11 cellular contexts compared by ENCODE assay signal in the genomic region with DNA sequence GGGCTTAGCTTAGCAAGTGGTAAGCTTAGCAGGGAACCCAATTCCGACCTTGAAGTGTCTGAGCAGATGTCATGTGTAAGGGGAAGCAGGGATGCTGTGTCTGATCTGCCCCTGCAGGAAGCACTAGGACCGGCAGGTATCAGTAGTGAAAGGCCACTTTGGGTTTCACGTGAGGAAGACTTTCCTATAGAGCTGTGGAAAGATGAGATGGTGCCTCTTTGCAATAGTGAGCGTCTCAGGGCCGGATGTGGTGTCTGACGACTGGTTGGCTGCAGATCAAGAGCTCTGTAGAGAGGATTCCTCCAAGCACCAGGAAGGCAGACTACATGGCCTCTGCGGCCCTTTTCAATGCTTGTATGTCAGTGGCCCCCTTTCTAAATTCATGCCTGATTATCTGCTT.
DNase-seq lines count a peak whose midpoint lies in the region; ATAC-seq and TF ChIP-seq lines count a peak whose summit lies in the region.
"Had no signal": no experiment of that assay in that cellular context is flagged by ENCODE, and none has a peak within 500 bp of the region (broad histone marks: within the 10 kb centered on the region; RNA-seq: fewer than 3 reads in every experiment).

No MANE protein-coding gene starts in this region.

- H3K4me3 Mint-ChIP-seq in activated T-cell treated with anti-CD3 and anti-CD28 coated beads, Interleukin-2, amount 50 U/mL, for 72 hours = no peak overlapping the region
- H3K4me3 Mint-ChIP-seq: naive thymus-derived CD8-positive, alpha-beta T cell had no signal

- peaks cover 5 to 9% of the 10 kb centered on the region in 2 donors for H3K36me3 Mint-ChIP-seq in activated T-cell treated with anti-CD3 and anti-CD28 coated beads, Interleukin-2, amount 50 U/mL, for 72 hours (ENCODE audit: insufficient read depth in 2 of 2)

- H3K4me3 ChIP-seq in OCI-LY7 (ENCODE audit: low read depth, low read length, poor library complexity, severe bottlenecking) = no peak overlapping the region
- no peak overlapping the region for H3K4me3 ChIP-seq in smooth muscle cell
- H3K4me3 ChIP-seq: skin epidermis had no signal

- H4K20me1 ChIP-seq in OCI-LY7 (ENCODE audit: insufficient read depth, low read length) (no peaks in the 10 kb centered on the region), smooth muscle cell (ENCODE audit: low read depth) (no peaks in the 10 kb centered on the region)

- no peak overlapping the region for H3K27ac Mint-ChIP-seq in activated T-cell treated with anti-CD3 and anti-CD28 coated beads, Interleukin-2, amount 50 U/mL, for 72 hours

- H3K9me2 ChIP-seq in OCI-LY7 (ENCODE audit: insufficient read depth, low read length) = no peaks in the 10 kb centered on the region

- H3K36me3 ChIP-seq in OCI-LY7 (ENCODE audit: insufficient read depth, low read length) = no peaks in the 10 kb centered on the region
- no peaks in the 10 kb centered on the region for H3K36me3 ChIP-seq in smooth muscle cell (ENCODE audit: low read depth)

- 95% methylated on average over 7 of the region's 7 CpGs for WGBS in smooth muscle cell (ENCODE audit: low lambda C conversion rate)

- H3K4me1 ChIP-seq in OCI-LY7 (ENCODE audit: insufficient read depth, low read length, poor library complexity, severe bottlenecking) (no peaks in the 10 kb centered on the region), smooth muscle cell (ENCODE audit: low read depth) (peaks cover 14% of the 10 kb centered on the region)

- ATAC-seq in activated T-cell treated with anti-CD3 and anti-CD28 coated beads, Interleukin-2, amount 50 U/mL, for 72 hours (replicated peaks in 1 of 2) = peak; percentile 58 to 90
- ATAC-seq in GM18873 (IDR thresholded peaks at IDR 0.05; ENCODE audit: low FRiP score, unreplicated experiment) = no peak

- TF ChIP-seq CTCF in OCI-LY7 (conservative IDR thresholded peaks at IDR 0.05; ENCODE audit: low read length) = no peak
- TF ChIP-seq CTCF in smooth muscle cell (IDR thresholded peaks at IDR 0.05; ENCODE audit: borderline replicate concordance, insufficient read depth, poor library complexity, severe bottlenecking) = no peak

- H3K79me2 ChIP-seq in OCI-LY7 (ENCODE audit: insufficient read depth, low read depth, low read length) (no peaks in the 10 kb centered on the region), smooth muscle cell (ENCODE audit: low read depth) (no peaks in the 10 kb centered on the region)

- no TSS peak for BruUV-seq in OCI-LY7 (replicated peaks; lab: Mats Ljungman, UMichigan)

- H3K4me2 ChIP-seq in OCI-LY7 (ENCODE audit: low read length) (no peak overlapping the region), smooth muscle cell (peak overlapping the region; percentile 74)

- H3K9me3 Mint-ChIP-seq in activated T-cell treated with anti-CD3 and anti-CD28 coated beads, Interleukin-2, amount 50 U/mL, for 72 hours = peaks cover 0 to 3% of the 10 kb centered on the region in 2 donors

- H3K27me3 Mint-ChIP-seq in activated T-cell treated with anti-CD3 and anti-CD28 coated beads, Interleukin-2, amount 50 U/mL, for 72 hours (ENCODE audit: low read depth) = peaks cover 29% of the 10 kb centered on the region

- DNase-seq in DMS53 (lab: John Stamatoyannopoulos, UW) (peak; percentile 4), DMS53 treated with DMSO at 0.1 percent for 48 hours (lab: John Stamatoyannopoulos, UW; ENCODE audit: unreplicated experiment) (no peak), OCI-LY7 (ENCODE audit: low spot score) (peak; percentile 3), smooth muscle cell (lab: John Stamatoyannopoulos, UW; ENCODE audit: unreplicated experiment) (no peak), HPDE6-E6E7 (ENCODE audit: extremely low spot score) (no peak), SHP77 (lab: John Stamatoyannopoulos, UW) (no peak)
- DNase-seq in activated T-cell treated with anti-CD3 and anti-CD28 coated beads, Interleukin-2, amount 50 U/mL, for 72 hours = peak; percentile 4 to 27
- DNase-seq: NCI-H446 treated with DMSO at 0.1 percent for 48 hours had no signal

- H3K9me3 ChIP-seq in OCI-LY7 (ENCODE audit: low read length) (no peaks in the 10 kb centered on the region), smooth muscle cell (replicated peaks; ENCODE audit: low read depth) (no peaks in the 10 kb centered on the region)

- POLR2A ChIA-PET in OCI-LY7 (lab: Charles Lee) = interaction anchor here (0.5 kb wide), 1 partner anchor 170 kb away, joined by 3 read pairs; no protein-coding TSS in a partner anchor

- H2AFZ ChIP-seq in OCI-LY7 (ENCODE audit: low read length) = no peak overlapping the region
- no peak overlapping the region for H2AFZ ChIP-seq in smooth muscle cell (ENCODE audit: low read depth)

- peaks cover 22% of the 10 kb centered on the region for H3F3A ChIP-seq in smooth muscle cell (ENCODE audit: low read depth)

- H3K27ac ChIP-seq in OCI-LY7 (ENCODE audit: low read depth, low read length, poor library complexity, severe bottlenecking) (no peak overlapping the region), smooth muscle cell (ENCODE audit: low read depth) (peak overlapping the region; percentile 99)

- intact Hi-C loops in OCI-LY7 (cut with micrococcal nuclease; ENCODE audit: unreplicated experiment) = no loop called here

- H3K27me3 ChIP-seq in smooth muscle cell (ENCODE audit: low read depth) = no peaks in the 10 kb centered on the region

- peaks cover 12% of the 10 kb centered on the region for H3K4me1 Mint-ChIP-seq in activated T-cell treated with anti-CD3 and anti-CD28 coated beads, Interleukin-2, amount 50 U/mL, for 72 hours (ENCODE audit: low read depth)

- CTCF ChIA-PET in OCI-LY7 (lab: Charles Lee; ENCODE audit: unreplicated experiment) = no interaction called here

- no peak overlapping the region for H3K9ac ChIP-seq in smooth muscle cell (ENCODE audit: low read depth)

Comparison
In these comparisons a context has a peak if more than half of its experiments do, and no peak if none do; other contexts are left out.
1. DNase-seq: peak in DMS53 (single experiment), OCI-LY7 (single experiment) and activated T-cell treated with anti-CD3 and anti-CD28 coated beads, Interleukin-2, amount 50 U/mL, for 72 hours (2 of 2); none in DMS53 treated with DMSO at 0.1 percent for 48 hours (single experiment), smooth muscle cell (single experiment), HPDE6-E6E7 (single experiment) and SHP77 (0 of 2).